Comparison of ENCODE assay signal across 8 cellular contexts in genomic region chr17:28916302-28916934, GRCh38. TPM values are rescaled to one million over a fixed set of nuclear protein-coding genes. Genes with fewer than 3 reads are reported as not detected.
DNase-seq lines count a peak whose midpoint lies in the region; ATAC-seq, FAIRE-seq and TF ChIP-seq lines count a peak whose summit lies in the region.

No MANE protein-coding gene starts in this region.

- H3K4me3 ChIP-seq in CD8-positive, alpha-beta T cell (ENCODE audit: low read depth, low read length): no peak overlapping the region
- no peak overlapping the region for H3K4me3 ChIP-seq in WERI-Rb-1 (ENCODE audit: low read depth, low read length)

- DNase-seq in CD8-positive, alpha-beta T cell: peak in 4 of 7 experiments; percentile 44 to 62 (median 47)
- peak; percentile 53 for DNase-seq in HuH-7 (ENCODE audit: low spot score)
- DNase-seq in WERI-Rb-1: peak; percentile 65
- DNase-seq in effector memory CD8-positive, alpha-beta T cell: peak in 1 of 3 experiments; percentile 26
- peak; percentile 38 for DNase-seq in mucosa of gallbladder (ENCODE audit: low spot score)
- DNase-seq in HTR-8/SVneo (ENCODE audit: insufficient read length, low spot score): no peak

- no peak overlapping the region for H3K4me3 Mint-ChIP-seq in CD8-positive, alpha-beta T cell
- no peak overlapping the region for H3K4me3 Mint-ChIP-seq in effector memory CD8-positive, alpha-beta T cell

- ATAC-seq in CD8-positive, alpha-beta T cell: peak; percentile 75
- ATAC-seq in effector memory CD8-positive, alpha-beta T cell (replicated peaks): peak; percentile 79
- no peak for ATAC-seq in HG03135 (IDR thresholded peaks at IDR 0.05; ENCODE audit: unreplicated experiment)
- ATAC-seq in HG03354 (IDR thresholded peaks at IDR 0.05; ENCODE audit: poor library complexity, severe bottlenecking, unreplicated experiment): no peak

- H3K4me1 ChIP-seq in CD8-positive, alpha-beta T cell (ENCODE audit: insufficient read depth, low read length): no peaks in the 10 kb centered on the region

- intact Hi-C loops in CD8-positive, alpha-beta T cell (cut with DNase I, micrococcal nuclease): loop anchor here (1.0 to 2.0 kb wide), 7 partner anchors 10 to 189 kb away; partner anchors contain the start of gene DHRS13 (in 1 of the 2)

- H3K27me3 ChIP-seq in CD8-positive, alpha-beta T cell (ENCODE audit: insufficient read depth, low read length): no peaks in the 10 kb centered on the region
- no peaks in the 10 kb centered on the region for H3K27me3 ChIP-seq in WERI-Rb-1 (ENCODE audit: insufficient read depth, low read depth, severe bottlenecking)

- peaks cover 92% of the 10 kb centered on the region for H3K36me3 Mint-ChIP-seq in CD8-positive, alpha-beta T cell
- peaks cover 97% of the 10 kb centered on the region for H3K36me3 Mint-ChIP-seq in effector memory CD8-positive, alpha-beta T cell (ENCODE audit: insufficient read depth)

- no peak overlapping the region for H3K27ac ChIP-seq in CD8-positive, alpha-beta T cell (ENCODE audit: low read depth, low read length)
- H3K27ac ChIP-seq in WERI-Rb-1: no peak overlapping the region

- H3K9me3 ChIP-seq in CD8-positive, alpha-beta T cell (ENCODE audit: low read length): no peaks in the 10 kb centered on the region
- no peaks in the 10 kb centered on the region for H3K9me3 ChIP-seq in WERI-Rb-1 (ENCODE audit: severe bottlenecking)

- H3K4me1 Mint-ChIP-seq in CD8-positive, alpha-beta T cell (ENCODE audit: low read depth): peaks cover 1% of the 10 kb centered on the region
- peaks cover 4 to 7% of the 10 kb centered on the region in 2 donors for H3K4me1 Mint-ChIP-seq in effector memory CD8-positive, alpha-beta T cell (ENCODE audit: low read depth in 2 of 2)

- CTCF ChIA-PET in CD8-positive, alpha-beta T cell (lab: Charles Lee): interaction anchor here (0.7 to 6.6 kb wide), 24 partner anchors 9 to 273 kb away, joined by 3 to 89 read pairs (median 5); partner anchors contain the start of genes DHRS13, FLOT2, NEK8 and TLCD1

- peaks cover 84% of the 10 kb centered on the region for H3K36me3 ChIP-seq in CD8-positive, alpha-beta T cell (ENCODE audit: insufficient read depth, low read length)
- peaks cover 98% of the 10 kb centered on the region for H3K36me3 ChIP-seq in WERI-Rb-1

- no peak for FAIRE-seq in HTR-8/SVneo (lab: Jason Lieb, UNC)

- no peaks in the 10 kb centered on the region for H3K27me3 Mint-ChIP-seq in CD8-positive, alpha-beta T cell (ENCODE audit: low read depth)
- H3K27me3 Mint-ChIP-seq in effector memory CD8-positive, alpha-beta T cell: no peaks in the 10 kb centered on the region

- no peaks in the 10 kb centered on the region for H3K9me3 Mint-ChIP-seq in CD8-positive, alpha-beta T cell
- H3K9me3 Mint-ChIP-seq in effector memory CD8-positive, alpha-beta T cell: no peaks in the 10 kb centered on the region

- TF ChIP-seq CTCF in CD8-positive, alpha-beta T cell (IDR thresholded peaks at IDR 0.05): peak; percentile 74
- TF ChIP-seq CTCF in WERI-Rb-1 (IDR thresholded peaks at IDR 0.05; ENCODE audit: low read depth, low read length): peak; percentile 50

- H3K27ac Mint-ChIP-seq in CD8-positive, alpha-beta T cell: peak overlapping the region; percentile 65
- H3K27ac Mint-ChIP-seq in effector memory CD8-positive, alpha-beta T cell: peak overlapping the region; percentile 17 to 60

- POLR2A ChIA-PET in CD8-positive, alpha-beta T cell (lab: Charles Lee): no interaction called here

RNA-seq across cellular contexts. Expression of gene DHRS13, which starts 13.5 kb away (rescaled TPM):
- 10 to 100 TPM; 27.3 to 30.9 TPM for total RNA-seq in CD8-positive, alpha-beta T cell
- 10.9 TPM for total RNA-seq in mucosa of gallbladder

RNA-seq across cellular contexts. Expression of gene FLOT2, which starts 18.9 kb away (rescaled TPM):
- 10 to 100 TPM; 69.7 to 71.6 TPM for total RNA-seq in CD8-positive, alpha-beta T cell
- 113 TPM for total RNA-seq in mucosa of gallbladder

RNA-seq across cellular contexts. Expression of gene PHF12, which starts 34.9 kb away (rescaled TPM):
- 100 to 1,000 TPM; 294 to 297 TPM for total RNA-seq in CD8-positive, alpha-beta T cell
- 44.5 TPM for total RNA-seq in mucosa of gallbladder

Comparison
In these comparisons a context has a peak if more than half of its experiments do, and no peak if none do; other contexts are left out.
1. ATAC-seq: peak in CD8-positive, alpha-beta T cell (single experiment) and effector memory CD8-positive, alpha-beta T cell (single experiment); none in HG03135 (single experiment) and HG03354 (single experiment).